Comparison of ENCODE assay signal across 9 cellular contexts in the genomic region with DNA sequence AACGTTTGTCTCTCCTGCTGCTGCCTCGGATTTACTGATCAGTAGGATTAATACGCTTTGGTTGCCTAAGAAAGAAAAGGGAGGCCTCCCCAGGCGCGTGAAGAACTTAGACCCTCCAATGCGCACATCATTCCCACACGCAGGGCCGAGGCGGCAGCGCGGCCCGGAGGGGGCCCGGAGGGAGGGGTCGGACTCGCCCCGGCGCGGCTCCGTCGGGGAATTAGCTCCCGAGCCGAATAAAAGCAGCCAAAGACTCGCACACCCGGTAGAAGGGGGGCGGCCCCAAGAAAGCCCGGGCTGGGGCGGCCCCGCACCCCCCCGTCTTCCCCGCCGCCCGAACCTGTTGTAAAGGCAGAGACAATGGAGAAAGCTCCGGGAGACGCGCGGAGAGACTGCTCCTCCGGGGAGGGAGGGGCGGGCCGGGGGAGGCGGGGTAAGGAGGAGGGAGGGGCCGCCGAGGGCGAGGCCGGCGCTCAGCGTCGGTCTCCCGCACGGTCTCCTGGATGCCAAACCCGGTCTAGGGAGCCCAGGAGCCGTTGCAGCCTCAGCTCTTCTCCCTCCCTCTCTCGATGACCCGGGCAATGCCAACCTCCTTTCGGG. TPM values are rescaled to one million over a fixed set of nuclear protein-coding genes. Genes with fewer than 3 reads are reported as not detected.
DNase-seq lines count a peak whose midpoint lies in the region; ATAC-seq and TF ChIP-seq lines count a peak whose summit lies in the region.
"Had no signal": no experiment of that assay in that cellular context is flagged by ENCODE, and none has a peak within 500 bp of the region (broad histone marks: within the 10 kb centered on the region; RNA-seq: fewer than 3 reads in every experiment).

A gene (minus strand): TSS at position 362 of the 600 bp plus-strand sequence. CDS start 446 bp downstream, outside the sequence.

- H3K9ac ChIP-seq in H9 (ENCODE audit: extremely low read depth, insufficient read length, low read length), result peak within 1 kb of the TSS; percentile 61

- H3K9me3 ChIP-seq in CD4-positive, alpha-beta memory T cell (ENCODE audit: control insufficient read depth in 1 of 2, low read length in 2 of 2), result no peaks in the 10 kb centered on the region
- H3K9me3 ChIP-seq in H9 (ENCODE audit: control insufficient read depth, low read depth, low read length) (no peaks in the 10 kb centered on the region), muscle layer of duodenum (ENCODE audit: control insufficient read depth in 1 of 2, low read length in 2 of 2) (peaks cover 0 to 3% of the 10 kb centered on the region in 2 donors)

- no peak within 1 kb of the TSS for H3T11ph ChIP-seq in H9 (ENCODE audit: low read length)

- no peak within 1 kb of the TSS for H3K23ac ChIP-seq in H9 (ENCODE audit: insufficient read length, low read depth, low read length)

- peak within 1 kb of the TSS; percentile 42 for H3K27ac ChIP-seq in CD4-positive, alpha-beta memory T cell (ENCODE audit: low read depth, low read length)
- H3K27ac ChIP-seq in H9 (ENCODE audit: insufficient read length, low read depth, low read length) (no peak within 1 kb of the TSS), muscle layer of duodenum (ENCODE audit: low read length) (no peak within 1 kb of the TSS)

- H2BK12ac ChIP-seq in H9 (ENCODE audit: insufficient read length, low read depth, low read length), result no peak within 1 kb of the TSS

- peaks cover 35% of the 10 kb centered on the region for H3K4me1 ChIP-seq in CD4-positive, alpha-beta memory T cell (ENCODE audit: insufficient read depth, low read length)
- peaks cover 2% of the 10 kb centered on the region; the same call in 1 of the 2 replicates for H3K4me1 ChIP-seq in H9 (ENCODE audit: insufficient read depth, low read length)
- H3K4me1 ChIP-seq in muscle layer of duodenum (ENCODE audit: control insufficient read depth in 1 of 2, insufficient read depth in 2 of 2, low read length in 2 of 2), result peaks cover 0 to 21% of the 10 kb centered on the region in 2 donors

- TF ChIP-seq CTCF in H9 (conservative IDR thresholded peaks at IDR 0.05) (no peak), endothelial cell (IDR thresholded peaks at IDR 0.05; ENCODE audit: unreplicated experiment) (no peak)

- peaks cover 16 to 47% (median 32%) of the 10 kb centered on the region in 4 donors for H3K4me1 Mint-ChIP-seq in CD4-positive, alpha-beta memory T cell
- H3K4me1 Mint-ChIP-seq in H9 (peaks cover 13 to 14% of the 10 kb centered on the region in 2 experiments), endothelial cell (ENCODE audit: unreplicated experiment) (no peaks in the 10 kb centered on the region)
- H3K4me1 Mint-ChIP-seq in stimulated activated effector memory CD8-positive, alpha-beta T cell treated with anti-CD3 and anti-CD28 coated beads, Interleukin-12 subunit alpha, Interleukin-12 subunit beta, amount 100 ng/mL, for 72 hours, result peaks cover 20% of the 10 kb centered on the region

- H2BK15ac ChIP-seq in H9 (ENCODE audit: low read depth, low read length), result no peak within 1 kb of the TSS

- POLR2A ChIA-PET in CD4-positive, alpha-beta memory T cell (lab: Charles Lee; ENCODE audit: partially characterized antibody), result interaction anchor here (0.9 to 5.7 kb wide), 8 partner anchors 12 to 99 kb away, joined by 3 to 58 read pairs (median 12); no protein-coding TSS in a partner anchor

- intact Hi-C loops in CD4-positive, alpha-beta memory T cell (cut with micrococcal nuclease), result loop anchor here (2.0 kb wide), 1 partner anchor 55 kb away; no protein-coding TSS in a partner anchor

- no peak within 1 kb of the TSS for H3K56ac ChIP-seq in H9 (ENCODE audit: insufficient read length, low read depth, low read length)

- H3K79me1 ChIP-seq in H9 (ENCODE audit: insufficient read depth, low read depth, low read length, poor library complexity, severe bottlenecking), result no peaks in the 10 kb centered on the region

- H4K5ac ChIP-seq in H9 (ENCODE audit: insufficient read length, low read depth, low read length), result no peak within 1 kb of the TSS

- H2AFZ ChIP-seq in H9 (ENCODE audit: low read length), result no peak within 1 kb of the TSS

- H3K79me2 ChIP-seq in H9 (ENCODE audit: insufficient read depth, low read length), result peaks cover 2% of the 10 kb centered on the region; the same call in 1 of the 2 replicates

- no peaks in the 10 kb centered on the region for H4K20me1 ChIP-seq in H9 (ENCODE audit: control insufficient read depth, insufficient read depth, insufficient read length)

- no peak within 1 kb of the TSS for H4K8ac ChIP-seq in H9 (replicated peaks; ENCODE audit: insufficient read length, low read depth, low read length)

- peak within 1 kb of the TSS; percentile 90 to 99 (median 98) for H3K4me3 Mint-ChIP-seq in CD4-positive, alpha-beta memory T cell
- H3K4me3 Mint-ChIP-seq in H9, result peak within 1 kb of the TSS; percentile 88 to 100
- H3K4me3 Mint-ChIP-seq in endothelial cell (ENCODE audit: unreplicated experiment), result peak within 1 kb of the TSS; percentile 93
- peak within 1 kb of the TSS; percentile 96 for H3K4me3 Mint-ChIP-seq in stimulated activated effector memory CD8-positive, alpha-beta T cell treated with anti-CD3 and anti-CD28 coated beads, Interleukin-12 subunit alpha, Interleukin-12 subunit beta, amount 100 ng/mL, for 72 hours

- H3K23me2 ChIP-seq in H9 (ENCODE audit: insufficient read length, low read depth, low read length, poor library complexity, severe bottlenecking), result peaks cover 10% of the 10 kb centered on the region

- peak; percentile 88 for ATAC-seq in stimulated activated effector memory CD8-positive, alpha-beta T cell treated with anti-CD3 and anti-CD28 coated beads, Interleukin-12 subunit alpha, Interleukin-12 subunit beta, amount 100 ng/mL, for 72 hours
- ATAC-seq: HCT116 had no signal

- no peak within 1 kb of the TSS for H2BK5ac ChIP-seq in H9 (ENCODE audit: insufficient read length, low read length)

- H3K4me2 ChIP-seq in H9 (ENCODE audit: insufficient read depth, insufficient read length, low read length), result peak within 1 kb of the TSS; percentile 57

- H4K91ac ChIP-seq in H9 (ENCODE audit: insufficient read length, low read depth, low read length), result no peak within 1 kb of the TSS

- H2AK5ac ChIP-seq in H9 (ENCODE audit: insufficient read length, low read length), result no peak within 1 kb of the TSS

- peaks cover 9 to 19% of the 10 kb centered on the region in 2 donors for H3K27me3 Mint-ChIP-seq in CD4-positive, alpha-beta memory T cell
- H3K27me3 Mint-ChIP-seq in H9 (ENCODE audit: low read depth), result peaks cover 34% of the 10 kb centered on the region
- peaks cover 6% of the 10 kb centered on the region for H3K27me3 Mint-ChIP-seq in endothelial cell (ENCODE audit: unreplicated experiment)

- peak within 1 kb of the TSS; percentile 67 to 74 for H3K4me3 ChIP-seq in CD4-positive, alpha-beta memory T cell (ENCODE audit: low read length in 2 of 2)
- H3K4me3 ChIP-seq in muscle layer of duodenum (ENCODE audit: low read depth in 1 of 2, low read length in 2 of 2), result peak within 1 kb of the TSS; percentile 66 to 84

- WGBS in H9 (ENCODE audit: extremely low coverage, insufficient read length, low lambda C conversion rate), result no CpG with 5 or more reads among the region's 54 CpGs

- H3K36me3 Mint-ChIP-seq in CD4-positive, alpha-beta memory T cell, result peaks cover 9 to 16% of the 10 kb centered on the region in 2 donors
- H3K36me3 Mint-ChIP-seq in H9 (ENCODE audit: insufficient read depth in 1 of 3, low read depth in 3 of 3) (peaks cover under 1 to 7% (median 2%) of the 10 kb centered on the region in 3 experiments; a peak in 5 of 7 replicates), endothelial cell (ENCODE audit: low read depth, unreplicated experiment) (no peaks in the 10 kb centered on the region)
- H3K36me3 Mint-ChIP-seq in stimulated activated effector memory CD8-positive, alpha-beta T cell treated with anti-CD3 and anti-CD28 coated beads, Interleukin-12 subunit alpha, Interleukin-12 subunit beta, amount 100 ng/mL, for 72 hours, result no peaks in the 10 kb centered on the region

- CTCF ChIA-PET in CD4-positive, alpha-beta memory T cell (lab: Charles Lee; ENCODE audit: partially characterized antibody), result interaction anchor here (0.6 to 10.1 kb wide), 20 partner anchors 10 to 111 kb away, joined by 3 to 228 read pairs (median 6); no protein-coding TSS in a partner anchor

- H3K4ac ChIP-seq in H9 (ENCODE audit: low read depth, low read length), result no peak within 1 kb of the TSS

- no peak within 1 kb of the TSS for H2BK120ac ChIP-seq in H9 (ENCODE audit: low read depth, low read length, poor library complexity, severe bottlenecking)

- H3K27me3 ChIP-seq in CD4-positive, alpha-beta memory T cell (ENCODE audit: insufficient read depth, low read length), result peaks cover 6% of the 10 kb centered on the region
- no peaks in the 10 kb centered on the region; the same call in 1 of the 2 replicates for H3K27me3 ChIP-seq in H9 (ENCODE audit: insufficient read depth, low read length)
- H3K27me3 ChIP-seq in muscle layer of duodenum (ENCODE audit: low read depth, low read length), result peaks cover 4% of the 10 kb centered on the region

- H3K14ac ChIP-seq in H9 (ENCODE audit: insufficient read depth, low read length), result peak within 1 kb of the TSS; percentile 79; the same call in 1 of the 2 replicates

- peak within 1 kb of the TSS; percentile 78 to 94 (median 90) for H3K27ac Mint-ChIP-seq in CD4-positive, alpha-beta memory T cell
- H3K27ac Mint-ChIP-seq in H9, result peak within 1 kb of the TSS; percentile 80 to 95 (median 91)
- H3K27ac Mint-ChIP-seq in endothelial cell (ENCODE audit: unreplicated experiment), result no peak within 1 kb of the TSS
- H3K27ac Mint-ChIP-seq in stimulated activated effector memory CD8-positive, alpha-beta T cell treated with anti-CD3 and anti-CD28 coated beads, Interleukin-12 subunit alpha, Interleukin-12 subunit beta, amount 100 ng/mL, for 72 hours, result peak within 1 kb of the TSS; percentile 61

- no peak within 1 kb of the TSS for H2BK20ac ChIP-seq in H9 (ENCODE audit: low read depth, low read length, poor library complexity, severe bottlenecking)

- H3K18ac ChIP-seq in H9 (ENCODE audit: insufficient read length, low read depth, low read length), result no peak within 1 kb of the TSS

- H3K9me3 Mint-ChIP-seq in CD4-positive, alpha-beta memory T cell, result peaks cover 0 to 24% (median 12%) of the 10 kb centered on the region in 8 donors
- peaks cover 5 to 10% of the 10 kb centered on the region in 2 experiments; a peak in 4 of 5 replicates for H3K9me3 Mint-ChIP-seq in H9
- no peaks in the 10 kb centered on the region for H3K9me3 Mint-ChIP-seq in endothelial cell (ENCODE audit: unreplicated experiment)
- H3K9me3 Mint-ChIP-seq in stimulated activated effector memory CD8-positive, alpha-beta T cell treated with anti-CD3 and anti-CD28 coated beads, Interleukin-12 subunit alpha, Interleukin-12 subunit beta, amount 100 ng/mL, for 72 hours, result peaks cover 6% of the 10 kb centered on the region

- peak; percentile 46 to 77 (median 50) for DNase-seq in CD4-positive, alpha-beta memory T cell
- DNase-seq in H9, result peak; percentile 92
- DNase-seq in NCI-H526 (lab: John Stamatoyannopoulos, UW), result peak; percentile 52 to 82
- peak; percentile 55 for DNase-seq in activated T-cell treated with anti-CD3 and anti-CD28 coated beads for 1 hour (ENCODE audit: low read depth)
- peak; percentile 52 for DNase-seq in endothelial cell (ENCODE audit: low spot score)
- peak; percentile 36 to 73 for DNase-seq in stimulated activated effector memory CD8-positive, alpha-beta T cell treated with anti-CD3 and anti-CD28 coated beads, Interleukin-12 subunit alpha, Interleukin-12 subunit beta, amount 100 ng/mL, for 72 hours (ENCODE audit: low spot score in 2 of 2)
- no peak for DNase-seq in MV-4-11 (lab: John Stamatoyannopoulos, UW)

- H3K36me3 ChIP-seq in CD4-positive, alpha-beta memory T cell (ENCODE audit: insufficient read depth, low read length), result no peaks in the 10 kb centered on the region
- H3K36me3 ChIP-seq in muscle layer of duodenum (ENCODE audit: control insufficient read depth in 1 of 2, insufficient read depth in 2 of 2, low read length in 2 of 2), result no peaks in the 10 kb centered on the region

RNA-seq across cellular contexts. Expression of the gene that starts here (rescaled TPM):
- 100 to 1,000 TPM; 233 to 257 TPM for total RNA-seq in CD4-positive, alpha-beta memory T cell
- 100 to 1,000 TPM in 1 of 2 donors, 10 to 100 TPM in 1; 92.8 to 126 TPM for polyA plus RNA-seq in CD4-positive, alpha-beta memory T cell
- 31.9 and 32.7 TPM in 2 replicates for total RNA-seq in H9 (2021)
- total RNA-seq in endothelial cell (ENCODE audit: unreplicated experiment), result 1.7 TPM

Comparison
In these comparisons a context has a peak if more than half of its experiments do, and no peak if none do; other contexts are left out.
1. RNA of the gene that starts here (total RNA-seq): 233 to 257 TPM in CD4-positive, alpha-beta memory T cell and 31.9 to 32.7 TPM in H9; 1.7 TPM in endothelial cell (single experiment); every median in the first group is over 10 times any median in the second.
2. Peak in every context shown above with its lines, with median percentiles within 50 percentile points of each other: H3K4me3 Mint-ChIP-seq.